8 cellular contexts compared by ENCODE assay signal in the genomic region with DNA sequence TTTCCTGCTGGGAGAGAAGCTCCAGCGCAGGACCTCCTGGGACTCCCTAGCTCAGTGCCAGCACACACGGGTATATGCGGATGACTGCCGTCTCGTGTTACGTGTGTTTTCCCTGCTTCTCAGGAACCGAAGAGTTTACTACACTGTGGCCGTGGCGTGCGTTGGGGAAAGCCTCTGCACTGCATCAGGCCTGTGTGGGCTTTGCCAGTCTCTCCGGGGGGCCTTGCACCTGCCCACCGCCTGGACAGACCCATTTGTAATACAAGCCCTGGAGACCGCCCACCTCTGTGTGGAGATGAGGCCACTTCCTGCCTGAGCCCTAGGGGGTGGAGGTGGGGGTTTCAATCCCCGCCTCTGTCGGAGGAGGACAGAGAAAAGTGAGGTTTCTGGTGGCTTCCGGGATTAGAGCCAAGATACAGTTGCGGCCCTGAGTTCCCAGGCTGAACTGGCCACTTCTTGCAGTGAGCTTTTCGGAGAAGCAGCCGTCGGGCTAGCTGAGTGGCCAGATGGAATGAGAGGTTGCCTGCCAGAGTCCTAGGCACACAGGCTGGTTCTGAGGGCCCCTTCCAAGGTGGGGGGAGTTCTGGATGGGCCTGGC. TPM values are rescaled to one million over a fixed set of nuclear protein-coding genes. Genes with fewer than 3 reads are reported as not detected.
DNase-seq lines count a peak whose midpoint lies in the region; ATAC-seq, FAIRE-seq and TF ChIP-seq lines count a peak whose summit lies in the region.

No MANE protein-coding gene starts in this region.

- no peak overlapping the region for H3K23ac ChIP-seq in H1 (ENCODE audit: insufficient read length)

- H3K36me3 ChIP-seq in H1 (ENCODE audit: control insufficient read depth in 2 of 4, insufficient read depth in 4 of 4, low read length in 3 of 4), result peaks cover 0 to 2% (median 0%) of the 10 kb centered on the region in 4 experiments; a peak in 2 of 8 replicates

- peaks cover 2% of the 10 kb centered on the region for H3K36me3 Mint-ChIP-seq in IgD-negative memory B cell

- H3K79me2 ChIP-seq in H1 (ENCODE audit: control insufficient read depth in 1 of 2, insufficient read depth in 2 of 2, low read length in 2 of 2), result peaks cover 0 to 67% of the 10 kb centered on the region in 2 experiments; a peak in 3 of 4 replicates

- no peak; a peak in 1 of 4 replicates for TF ChIP-seq RAD21 in H1 (IDR thresholded peaks at IDR 0.05 in 1 of 2, conservative IDR thresholded peaks at IDR 0.05 in 1 of 2; ENCODE audit: low read depth in 2 of 2, low read length in 2 of 2)

- H4K20me1 ChIP-seq in H1 (replicated peaks in 1 of 2; ENCODE audit: control insufficient read depth in 1 of 2, insufficient read depth in 2 of 2, low read length in 2 of 2), result peaks cover 5 to 10% of the 10 kb centered on the region in 2 experiments

- peaks cover 20% of the 10 kb centered on the region for H3K79me1 ChIP-seq in H1 (ENCODE audit: low read depth, low read length)

- POLR2A ChIA-PET in H1 (lab: Charles Lee; ENCODE audit: partially characterized antibody), result interaction anchor here (0.9 to 2.6 kb wide), 2 partner anchors 8 to 12 kb away, joined by 4 to 9 read pairs; no protein-coding TSS in a partner anchor

- TF ChIP-seq CTCF in H1 (IDR thresholded peaks at IDR 0.05; ENCODE audit: control extremely low read depth in 1 of 3, insufficient read depth in 1 of 3, low read depth in 1 of 3, low read length in 3 of 3), result no peak

- peaks cover 0 to 3% (median 0%) of the 10 kb centered on the region in 4 experiments; a peak in 2 of 7 replicates for H3K27me3 ChIP-seq in H1 (replicated peaks in 1 of 4; ENCODE audit: control insufficient read depth in 3 of 4, extremely low read depth in 1 of 4, insufficient read depth in 3 of 4, low read length in 3 of 4)

- FAIRE-seq in GM12891 (lab: Jason Lieb, UNC) (peak; percentile 86), H1 (lab: Jason Lieb, UNC) (no peak)

- peak overlapping the region; percentile 90 for H4K91ac ChIP-seq in H1 (replicated peaks; ENCODE audit: insufficient read length, low read length)

- H3K14ac ChIP-seq in H1 (ENCODE audit: insufficient read length), result no peak overlapping the region

- H3K9ac ChIP-seq in H1 (replicated peaks in 1 of 4; ENCODE audit: extremely low read depth in 1 of 4, low read depth in 3 of 4, low read length in 3 of 4), result no peak overlapping the region

- H2BK15ac ChIP-seq in H1 (ENCODE audit: low read length), result 0 out of 2 replicates have a peak overlapping the region, but pooled peaks have one; percentile 61

- peak overlapping the region; percentile 96 for H2BK5ac ChIP-seq in H1 (ENCODE audit: low read depth, low read length)

- CTCF ChIA-PET in H1 (lab: Charles Lee; ENCODE audit: partially characterized antibody), result interaction anchor here (1.0 to 9.4 kb wide), 9 partner anchors 10 to 174 kb away, joined by 3 to 173 read pairs (median 18); no protein-coding TSS in a partner anchor

- H2AFZ ChIP-seq in H1 (ENCODE audit: low read length), result no peak overlapping the region

- peak overlapping the region; percentile 98 for H2BK12ac ChIP-seq in H1 (ENCODE audit: low read depth, low read length)

- intact Hi-C loops in posterior vena cava (cut with DNase I), result no loop called here

- peaks cover 2% of the 10 kb centered on the region for H3K27me3 Mint-ChIP-seq in IgD-negative memory B cell

- peak overlapping the region; percentile 63 to 88 (median 72) for H3K4me3 Mint-ChIP-seq in IgD-negative memory B cell

- peak; percentile 62; the same call in 1 of the 2 replicates for TF ChIP-seq POLR2A in GM12891 (IDR thresholded peaks at IDR 0.05; ENCODE audit: low read depth, low read length)
- TF ChIP-seq POLR2A in H1 (IDR thresholded peaks at IDR 0.05; ENCODE audit: control extremely low read depth in 1 of 2, low read depth in 2 of 2, low read length in 2 of 2), result no peak

- no peak overlapping the region for H3K4me3 ChIP-seq in H1 (ENCODE audit: extremely low read depth in 1 of 4, insufficient read depth in 2 of 4, low read depth in 3 of 4, low read length in 4 of 4)

- H3K4me1 Mint-ChIP-seq in IgD-negative memory B cell, result peaks cover 34 to 50% (median 41%) of the 10 kb centered on the region in 3 donors

- peak overlapping the region; percentile 16 to 24; a peak in 2 of 4 replicates for H3K4me2 ChIP-seq in H1 (ENCODE audit: insufficient read depth in 1 of 2, low read depth in 2 of 2, low read length in 2 of 2)

- peaks cover 24 to 65% (median 41%) of the 10 kb centered on the region in 4 experiments for H3K4me1 ChIP-seq in H1 (replicated peaks in 1 of 4; ENCODE audit: control insufficient read depth in 3 of 4, insufficient read depth in 4 of 4, low read length in 3 of 4)

- H3K4ac ChIP-seq in H1 (replicated peaks; ENCODE audit: insufficient read length, low read depth, low read length), result peak overlapping the region; percentile 82

- H2BK20ac ChIP-seq in H1 (ENCODE audit: low read length), result peak overlapping the region; percentile 99

- peak; percentile 93 for DNase-seq in GM12891 (ENCODE audit: insufficient read length, low spot score)
- DNase-seq in H1 (ENCODE audit: low read depth in 1 of 2, low spot score in 2 of 2), result no peak
- DNase-seq in stimulated activated CD8-positive, alpha-beta memory T cell treated with anti-CD3 and anti-CD28 coated beads, Interleukin-12 subunit alpha, Interleukin-12 subunit beta, amount 100 ng/mL, for 4 hours (ENCODE audit: low read depth), result peak; percentile 47
- no peak for DNase-seq in cerebellum (ENCODE audit: low spot score)
- no peak for DNase-seq in posterior vena cava (ENCODE audit: low spot score)

- H2AK5ac ChIP-seq in H1 (ENCODE audit: low read depth, low read length), result peak overlapping the region; percentile 99; the same call in 1 of the 2 replicates

- peak overlapping the region; percentile 14 for H2BK120ac ChIP-seq in H1 (replicated peaks; ENCODE audit: low read depth, low read length)

- no peak overlapping the region; the same call in 1 of the 2 replicates for H3K27ac ChIP-seq in H1 (ENCODE audit: low read depth, low read length)

- peak overlapping the region; percentile 1 for H4K5ac ChIP-seq in H1 (ENCODE audit: insufficient read length, low read depth, low read length)

- WGBS in H1 (ENCODE audit: extremely low coverage in 1 of 2, insufficient coverage in 1 of 2, insufficient read length in 1 of 2, insufficient replicate concordance in 2 of 2, low coverage in 1 of 2, low lambda C conversion rate in 2 of 2, missing lambda C conversion rate in 1 of 2), 2 experiments, result 45% methylated on average over 20 of the region's 20 CpGs; no CpG with 5 or more reads in 1 of the 2 experiments

- no peak overlapping the region for H4K8ac ChIP-seq in H1 (ENCODE audit: extremely low read depth, insufficient read depth, low read length)

- peak overlapping the region; percentile 36 for H3K56ac ChIP-seq in H1 (replicated peaks; ENCODE audit: insufficient read length, low read depth, low read length)

- peaks cover 7% of the 10 kb centered on the region; the same call in 1 of the 2 replicates for H3K23me2 ChIP-seq in H1 (ENCODE audit: low read depth, low read length)

- no peaks in the 10 kb centered on the region for H3K9me3 ChIP-seq in H1 (ENCODE audit: insufficient read depth in 2 of 2, low read depth in 1 of 2, low read length in 1 of 2)

- H3K9me3 Mint-ChIP-seq in IgD-negative memory B cell, result no peaks in the 10 kb centered on the region

- 0 out of 3 replicates have a peak, but pooled peaks of 1 of the 2 experiments have one; percentile 22 for TF ChIP-seq EP300 in H1 (IDR thresholded peaks at IDR 0.05; ENCODE audit: borderline replicate concordance in 1 of 2, low read depth in 2 of 2, low read length in 2 of 2)

- peak overlapping the region; percentile 85 to 90 (median 89) for H3K27ac Mint-ChIP-seq in IgD-negative memory B cell

- H3K18ac ChIP-seq in H1 (ENCODE audit: extremely low read depth, low read length), result peak overlapping the region; percentile 91; the same call in 1 of the 2 replicates

- ATAC-seq in GM21529 (IDR thresholded peaks at IDR 0.05; ENCODE audit: unreplicated experiment) (peak; percentile 66), SK-N-SH treated with all-trans-retinoic acid at 6 μM for 48 hours (peak; percentile 11; the same call in 2 of the 3 replicates)

TF ChIP-seq in GM12891, 5 proteins besides CTCF, POLR2A, EP300 and RAD21 (continues in another document):
- TF ChIP-seq TAF1 (IDR thresholded peaks at IDR 0.05; ENCODE audit: low read depth, low read length) (0 out of 2 replicates have a peak, but pooled peaks have one; percentile 40), SPI1 (IDR thresholded peaks at IDR 0.05; ENCODE audit: low read depth, low read length) (peak; percentile 72; the same call in 1 of the 2 replicates), POLR2AphosphoS5 (IDR thresholded peaks at IDR 0.05; ENCODE audit: low read depth, low read length) (peak; percentile 59; the same call in 1 of the 2 replicates), POU2F2 (IDR thresholded peaks at IDR 0.05; ENCODE audit: low read depth, low read length) (no peak)

TF ChIP-seq in SK-N-SH treated with all-trans-retinoic acid at 6 μM for 48 hours, 23 proteins besides CTCF, POLR2A, EP300 and RAD21:
- TF ChIP-seq CSDC2 (CRISPR knock-in tag; IDR thresholded peaks at IDR 0.05), result no peak

TF ChIP-seq in H1, 55 proteins besides CTCF, POLR2A, EP300 and RAD21 (continues in another document):
- no peak for TF ChIP-seq ZNF274 (IDR thresholded peaks at IDR 0.05; ENCODE audit: borderline replicate concordance, extremely low read depth, low read length)
- TF ChIP-seq SP2 (IDR thresholded peaks at IDR 0.05; ENCODE audit: low read length), result no peak
- no peak for TF ChIP-seq RFX5 (IDR thresholded peaks at IDR 0.05; ENCODE audit: borderline replicate concordance, low read depth, low read length)
- TF ChIP-seq GABPA (IDR thresholded peaks at IDR 0.05; ENCODE audit: borderline replicate concordance, insufficient read depth, low read length), result peak; percentile 29; the same call in 1 of the 2 replicates
- no peak for TF ChIP-seq ASH2L (IDR thresholded peaks at IDR 0.05; ENCODE audit: low read length)
- 0 out of 2 replicates have a peak, but pooled peaks have one; percentile 23 for TF ChIP-seq CREB1 (IDR thresholded peaks at IDR 0.05)
- no peak for TF ChIP-seq GTF2F1 (IDR thresholded peaks at IDR 0.05; ENCODE audit: borderline replicate concordance, low read depth, low read length)
- TF ChIP-seq TCF12 (IDR thresholded peaks at IDR 0.05; ENCODE audit: low read depth, low read length), result 0 out of 2 replicates have a peak, but pooled peaks have one; percentile 40

RNA-seq across cellular contexts. Expression of gene GSE1, which starts 43.4 kb away (rescaled TPM):
- polyA plus RNA-seq in GM12891 (2012; ENCODE audit: low read depth, missing spikeins), result 18.7 TPM
- polyA plus RNA-seq in IgD-negative memory B cell (7.3 TPM), H1 (2011; rRNA removed) (26.0 and 40.0 TPM in 2 replicates)
- 65.6 and 66.2 TPM in 2 replicates for total RNA-seq in H1 (2021; fragmentation: NEBNext Ultra II Directional; extraction: Animal tissue kit (Norgen Biotek cat#: 25700))
- polyA plus RNA-seq in H1 (2011; cell fraction: cytosol; rRNA removed), result 26.5 TPM
- 123 TPM for polyA plus RNA-seq in H1 (2011; cell fraction: nucleus; rRNA removed)
- polyA plus RNA-seq in H1 (2012, experiment 1 of 2), result 42.4 to 51.0 TPM (median 44.8 TPM) in 4 replicates
- polyA plus RNA-seq in H1 (2012, experiment 2 of 2), result 18.4 TPM
- polyA plus RNA-seq in H1 (2013, experiment 1 of 2), result 30.0 TPM
- 30.1 TPM for polyA plus RNA-seq in H1 (2013, experiment 2 of 2)
- 35.8 and 37.6 TPM in 2 replicates for polyA minus RNA-seq in H1 (2011; rRNA and poly(A)+ RNA removed)
- polyA minus RNA-seq in H1 (2011; cell fraction: cytosol; rRNA and poly(A)+ RNA removed), result 76.6 TPM
- 93.7 TPM for polyA minus RNA-seq in H1 (2011; cell fraction: nucleus; rRNA and poly(A)+ RNA removed)
- total RNA-seq in cerebellum (45.9 TPM), posterior vena cava (10 to 100 TPM; 57.2 to 62.5 TPM)

Comparison
In these comparisons a context has a peak if more than half of its experiments do, and no peak if none do; other contexts are left out.
1. DNase-seq: peak in GM12891 (single experiment) and stimulated activated CD8-positive, alpha-beta memory T cell treated with anti-CD3 and anti-CD28 coated beads, Interleukin-12 subunit alpha, Interleukin-12 subunit beta, amount 100 ng/mL, for 4 hours (single experiment); none in H1 (0 of 2), cerebellum (single experiment) and posterior vena cava (single experiment).